Comparison of ENCODE assay signal across 14 cellular contexts in genomic region chr3:112847692-112848091, GRCh38. TPM values are rescaled to one million over a fixed set of nuclear protein-coding genes. Genes with fewer than 3 reads are reported as not detected.
DNase-seq lines count a peak whose midpoint lies in the region; ATAC-seq and TF ChIP-seq lines count a peak whose summit lies in the region.
"Had no signal": no experiment of that assay in that cellular context is flagged by ENCODE, and none has a peak within 500 bp of the region (broad histone marks: within the 10 kb centered on the region; RNA-seq: fewer than 3 reads in every experiment).

No MANE protein-coding gene starts in this region.

- peak overlapping the region; percentile 6 for H3K27ac ChIP-seq in CD8-positive, alpha-beta T cell (ENCODE audit: low read depth, low read length)
- no peak overlapping the region for H3K27ac ChIP-seq in right cardiac atrium (ENCODE audit: low read length)
- H3K27ac ChIP-seq: epithelial cell of prostate, HL-60, right atrium auricular region had no signal

- WGBS in right cardiac atrium = 80% methylated on average over 3 of the region's 3 CpGs

- peaks cover 4% of the 10 kb centered on the region for H3K9me3 ChIP-seq in CD8-positive, alpha-beta T cell (ENCODE audit: low read length)
- no peaks in the 10 kb centered on the region for H3K9me3 ChIP-seq in right cardiac atrium (ENCODE audit: control insufficient read depth, low read length)

- no peaks in the 10 kb centered on the region for H3K27me3 ChIP-seq in CD8-positive, alpha-beta T cell (ENCODE audit: insufficient read depth, low read length)
- no peaks in the 10 kb centered on the region for H3K27me3 ChIP-seq in right cardiac atrium (ENCODE audit: control insufficient read depth, insufficient read depth)
- H3K27me3 ChIP-seq: right atrium auricular region had no signal

- peaks cover 17% of the 10 kb centered on the region for H3K36me3 Mint-ChIP-seq in CD8-positive, alpha-beta T cell
- peaks cover 10% of the 10 kb centered on the region for H3K36me3 Mint-ChIP-seq in IgD-negative memory B cell
- H3K36me3 Mint-ChIP-seq in activated naive CD4-positive, alpha-beta T cell treated with anti-CD3 and anti-CD28 coated beads, Interleukin-2, amount 50 U/mL, for 72 hours = peaks cover 33 to 37% of the 10 kb centered on the region in 2 donors

- H3K4me3 Mint-ChIP-seq in CD8-positive, alpha-beta T cell = peak overlapping the region; percentile 54
- peak overlapping the region in 3 of 4 donors; percentile 7 to 87 (median 76) for H3K4me3 Mint-ChIP-seq in IgD-negative memory B cell

- peaks cover 25% of the 10 kb centered on the region for H3K9me3 Mint-ChIP-seq in CD8-positive, alpha-beta T cell
- H3K9me3 Mint-ChIP-seq in IgD-negative memory B cell = peaks cover 9 to 28% (median 14%) of the 10 kb centered on the region in 3 donors
- peaks cover 33 to 42% of the 10 kb centered on the region in 2 donors for H3K9me3 Mint-ChIP-seq in activated naive CD4-positive, alpha-beta T cell treated with anti-CD3 and anti-CD28 coated beads, Interleukin-2, amount 50 U/mL, for 72 hours

- POLR2A ChIA-PET in CD8-positive, alpha-beta T cell (lab: Charles Lee) = interaction anchor here (0.6 kb wide), 1 partner anchor 14 kb away, joined by 4 read pairs; no protein-coding TSS in a partner anchor

- intact Hi-C loops in CD8-positive, alpha-beta T cell (cut with DNase I, micrococcal nuclease) = no loop called here
- intact Hi-C loops in right cardiac atrium (cut with DNase I) = no loop called here

- H3K4me1 ChIP-seq in CD8-positive, alpha-beta T cell (ENCODE audit: insufficient read depth, low read length) = peaks cover 20% of the 10 kb centered on the region
- no peaks in the 10 kb centered on the region for H3K4me1 ChIP-seq in right cardiac atrium (ENCODE audit: control insufficient read depth, insufficient read depth, low read length)
- H3K4me1 ChIP-seq: right atrium auricular region had no signal

- H3K27ac Mint-ChIP-seq in CD8-positive, alpha-beta T cell = peak overlapping the region; percentile 63
- peak overlapping the region; percentile 7 to 71 (median 22) for H3K27ac Mint-ChIP-seq in IgD-negative memory B cell
- H3K27ac Mint-ChIP-seq in activated naive CD4-positive, alpha-beta T cell treated with anti-CD3 and anti-CD28 coated beads, Interleukin-2, amount 50 U/mL, for 72 hours = peak overlapping the region in 1 of 2 donors; percentile 67

- no peak overlapping the region for H3K4me3 ChIP-seq in CD8-positive, alpha-beta T cell (ENCODE audit: low read depth, low read length)
- H3K4me3 ChIP-seq in right cardiac atrium (ENCODE audit: low read length) = no peak overlapping the region
- H3K4me3 ChIP-seq: right atrium auricular region had no signal

- no peaks in the 10 kb centered on the region for H3K36me3 ChIP-seq in CD8-positive, alpha-beta T cell (ENCODE audit: insufficient read depth, low read length)
- H3K36me3 ChIP-seq: right atrium auricular region had no signal

- peak; percentile 88 for ATAC-seq in CD8-positive, alpha-beta T cell
- ATAC-seq in GM21367 (IDR thresholded peaks at IDR 0.05; ENCODE audit: unreplicated experiment) (peak; percentile 67), HG03442 (IDR thresholded peaks at IDR 0.05; ENCODE audit: unreplicated experiment) (no peak), right cardiac atrium (no peak), GM18519 (IDR thresholded peaks at IDR 0.05; ENCODE audit: low FRiP score, unreplicated experiment) (no peak)
- ATAC-seq in activated naive CD4-positive, alpha-beta T cell treated with anti-CD3 and anti-CD28 coated beads, Interleukin-2, amount 50 U/mL, for 72 hours = peak; percentile 32 to 66
- ATAC-seq: left colon had no signal

- peak in 3 of 7 experiments; percentile 19 to 52 (median 34) for DNase-seq in CD8-positive, alpha-beta T cell
- no peak for DNase-seq in activated naive CD4-positive, alpha-beta T cell treated with anti-CD3 and anti-CD28 coated beads, Interleukin-2, amount 50 U/mL, for 72 hours (ENCODE audit: low spot score in 2 of 2)
- DNase-seq in right cardiac atrium (no peak), NCI-H774 (lab: John Stamatoyannopoulos, UW) (no peak)
- DNase-seq: Caco-2, left colon had no signal

- CTCF ChIA-PET in CD8-positive, alpha-beta T cell (lab: Charles Lee) = interaction anchor here (1.2 kb wide), 1 partner anchor 34 kb away, joined by 5 read pairs; no protein-coding TSS in a partner anchor

- H3K27me3 Mint-ChIP-seq in CD8-positive, alpha-beta T cell (ENCODE audit: low read depth) = no peaks in the 10 kb centered on the region
- no peaks in the 10 kb centered on the region for H3K27me3 Mint-ChIP-seq in IgD-negative memory B cell

- peaks cover 32% of the 10 kb centered on the region for H3K4me1 Mint-ChIP-seq in CD8-positive, alpha-beta T cell (ENCODE audit: low read depth)
- peaks cover 13 to 20% (median 19%) of the 10 kb centered on the region in 3 donors for H3K4me1 Mint-ChIP-seq in IgD-negative memory B cell

- no peak for TF ChIP-seq CTCF in CD8-positive, alpha-beta T cell (IDR thresholded peaks at IDR 0.05)

RNA-seq across cellular contexts. Expression of gene CD200R1L, which starts 1.0 kb away (rescaled TPM):
- not detected for total RNA-seq in CD8-positive, alpha-beta T cell
- not detected for polyA plus RNA-seq in IgD-negative memory B cell
- not detected for total RNA-seq in activated naive CD4-positive, alpha-beta T cell treated with anti-CD3 and anti-CD28 coated beads, Interleukin-2, amount 50 U/mL, for 72 hours
- total RNA-seq in right cardiac atrium = not detected
- polyA plus RNA-seq in right cardiac atrium = not detected
- total RNA-seq: Caco-2, left colon, right atrium auricular region had no signal
- polyA plus RNA-seq: adipose tissue had no signal

Comparison
In these comparisons a context has a peak if more than half of its experiments do, and no peak if none do; other contexts are left out.
1. ATAC-seq: peak in CD8-positive, alpha-beta T cell (single experiment), GM21367 (single experiment) and activated naive CD4-positive, alpha-beta T cell treated with anti-CD3 and anti-CD28 coated beads, Interleukin-2, amount 50 U/mL, for 72 hours (2 of 2); none in HG03442 (single experiment), right cardiac atrium (0 of 2) and GM18519 (single experiment).